Comparison of ENCODE assay signal across 1 cellular context in genomic region chr3:21326704-21327103, GRCh38.
TF ChIP-seq lines count a peak whose summit lies in the region.

No MANE protein-coding gene starts in this region.

TF ChIP-seq in GM12878, 131 proteins besides CTCF, POLR2A, EP300 and RAD21 (continued from another document):
- TF ChIP-seq SKIL (IDR thresholded peaks at IDR 0.05; ENCODE audit: low read depth, poor library complexity, severe bottlenecking) (no peak), RELB (IDR thresholded peaks at IDR 0.05; ENCODE audit: low read depth) (peak; percentile 55; the same call in 1 of the 2 replicates), BCL11A (IDR thresholded peaks at IDR 0.05; ENCODE audit: low read depth, low read length) (no peak), SREBF2 (IDR thresholded peaks at IDR 0.05; ENCODE audit: low read length) (no peak), HCFC1 (IDR thresholded peaks at IDR 0.05; ENCODE audit: low read length) (no peak), HDAC6 (IDR thresholded peaks at IDR 0.05; ENCODE audit: unreplicated experiment) (no peak), RBBP5 (conservative IDR thresholded peaks at IDR 0.05) (no peak), IKZF1 (conservative IDR thresholded peaks at IDR 0.05) (peak; percentile 54), FOS (IDR thresholded peaks at IDR 0.05; ENCODE audit: borderline replicate concordance, extremely low read depth, insufficient read length) (no peak), TCF12 (IDR thresholded peaks at IDR 0.05; ENCODE audit: low read depth, low read length) (no peak), CEBPB (IDR thresholded peaks at IDR 0.05; ENCODE audit: borderline replicate concordance in 1 of 2, low read depth in 2 of 2, low read length in 2 of 2) (no peak), PAX5 (IDR thresholded peaks at IDR 0.05; ENCODE audit: borderline replicate concordance, low read depth, low read length) (no peak), POLR2AphosphoS5 (IDR thresholded peaks at IDR 0.05; ENCODE audit: low read length) (no peak), SIX5 (IDR thresholded peaks at IDR 0.05; ENCODE audit: low read depth, low read length, severe bottlenecking) (no peak), ZNF24 (IDR thresholded peaks at IDR 0.05) (no peak; the same call in 1 of the 2 replicates), SMC3 (IDR thresholded peaks at IDR 0.05; ENCODE audit: borderline replicate concordance, low read length) (no peak), IKZF2 (IDR thresholded peaks at IDR 0.05) (peak in 1 of 2 experiments; percentile 56; a peak in 1 of 4 replicates), ESRRA (IDR thresholded peaks at IDR 0.05; ENCODE audit: low read length) (no peak), HDAC2 (IDR thresholded peaks at IDR 0.05) (no peak), TCF3 (IDR thresholded peaks at IDR 0.05; ENCODE audit: borderline replicate concordance, insufficient read depth, low read depth, low read length) (no peak), GATAD2B (conservative IDR thresholded peaks at IDR 0.05; ENCODE audit: low read depth) (no peak), ATF7 (IDR thresholded peaks at IDR 0.05; ENCODE audit: low read depth) (no peak)
